11 cellular contexts compared by ENCODE assay signal in genomic region chr17:2510559-2510958, GRCh38. TPM values are rescaled to one million over a fixed set of nuclear protein-coding genes. Genes with fewer than 3 reads are reported as not detected.
DNase-seq lines count a peak whose midpoint lies in the region; TF ChIP-seq lines count a peak whose summit lies in the region.
"Had no signal": no experiment of that assay in that cellular context is flagged by ENCODE, and none has a peak within 500 bp of the region (broad histone marks: within the 10 kb centered on the region; RNA-seq: fewer than 3 reads in every experiment).

No MANE protein-coding gene starts in this region.

- no peaks in the 10 kb centered on the region for H3K9me3 Mint-ChIP-seq in HFFc6
- H3K9me3 Mint-ChIP-seq: activated CD8-positive, alpha-beta T cell treated with anti-CD3 and anti-CD28 coated beads for 36 hours had no signal

- H3K4me1 ChIP-seq in colonic mucosa (no peaks in the 10 kb centered on the region), mucosa of stomach (ENCODE audit: control insufficient read depth, insufficient read depth, low read length) (peaks cover 10% of the 10 kb centered on the region)

- H3K4me3 ChIP-seq in AG04449 (ENCODE audit: low read depth, low read length) (peak overlapping the region; percentile 97), colonic mucosa (peak overlapping the region; percentile 69), mucosa of stomach (ENCODE audit: low read length) (peak overlapping the region; percentile 71)
- H3K4me3 ChIP-seq in Jurkat, Clone E6-1 (ENCODE audit: low read length): peak overlapping the region; percentile 79

- DNase-seq in AG04449 (ENCODE audit: low read depth, low spot score): no peak
- DNase-seq in Jurkat, Clone E6-1 (ENCODE audit: low read depth, low spot score): no peak
- no peak for DNase-seq in colonic mucosa
- no peak for DNase-seq in SIG-M5 treated with dmso at 0.1 percent for 504 hours (lab: John Stamatoyannopoulos, UW; ENCODE audit: unreplicated experiment)
- DNase-seq in effector CD8-positive, alpha-beta T cell (lab: John Stamatoyannopoulos, UW): no peak
- no peak for DNase-seq in HFFc6
- DNase-seq in NCI-H1436 (lab: John Stamatoyannopoulos, UW): no peak
- DNase-seq: activated CD8-positive, alpha-beta T cell treated with anti-CD3 and anti-CD28 coated beads for 36 hours; GF-D8; NCI-H1694 treated with DMSO at 0.1 percent for 48 hours had no signal

- H3K4me3 Mint-ChIP-seq in HFFc6: no peak overlapping the region
- H3K4me3 Mint-ChIP-seq: activated CD8-positive, alpha-beta T cell treated with anti-CD3 and anti-CD28 coated beads for 36 hours had no signal

- no peak overlapping the region for H3K27ac Mint-ChIP-seq in HFFc6
- H3K27ac Mint-ChIP-seq: activated CD8-positive, alpha-beta T cell treated with anti-CD3 and anti-CD28 coated beads for 36 hours had no signal

- intact Hi-C loops in colonic mucosa (cut with DNase I): no loop called here

- H3K27ac ChIP-seq in colonic mucosa: peak overlapping the region; percentile 93

- TF ChIP-seq CTCF in AG04449 (IDR thresholded peaks at IDR 0.05; ENCODE audit: insufficient read depth, low read length, missing control alignments): no peak
- no peak for TF ChIP-seq CTCF in colonic mucosa (IDR thresholded peaks at IDR 0.05)
- no peak for TF ChIP-seq CTCF in HFFc6 (IDR thresholded peaks at IDR 0.05)

- CTCF ChIA-PET in AG04449 (lab: Yijun Ruan, JAX): no interaction called here

- H3K36me3 ChIP-seq in colonic mucosa (no peaks in the 10 kb centered on the region), mucosa of stomach (ENCODE audit: control insufficient read depth, insufficient read depth, low read length) (no peaks in the 10 kb centered on the region)

- POLR2A ChIA-PET in AG04449 (lab: Yijun Ruan, JAX): interaction anchor here (0.6 to 0.7 kb wide), 2 partner anchors 15 to 416 kb away, joined by 3 read pairs; no protein-coding TSS in a partner anchor

- H3K9me3 ChIP-seq in colonic mucosa: no peaks in the 10 kb centered on the region
- H3K9me3 ChIP-seq in mucosa of stomach (ENCODE audit: control insufficient read depth, low read length): no peaks in the 10 kb centered on the region

- peak overlapping the region in 1 of 2 donors; percentile 53 for H3K9ac ChIP-seq in colonic mucosa (ENCODE audit: low read depth in 2 of 2, low read length in 2 of 2)
- H3K9ac ChIP-seq in mucosa of stomach (ENCODE audit: low read length): peak overlapping the region; percentile 87

- peaks cover 14% of the 10 kb centered on the region for H3K4me1 Mint-ChIP-seq in HFFc6 (ENCODE audit: low read depth)

- peaks cover 12% of the 10 kb centered on the region for H3K36me3 Mint-ChIP-seq in HFFc6 (ENCODE audit: low read depth)

- no peaks in the 10 kb centered on the region for H3K27me3 Mint-ChIP-seq in HFFc6 (ENCODE audit: insufficient read depth)
- H3K27me3 Mint-ChIP-seq: activated CD8-positive, alpha-beta T cell treated with anti-CD3 and anti-CD28 coated beads for 36 hours had no signal

- H3K27me3 ChIP-seq in colonic mucosa: no peaks in the 10 kb centered on the region
- H3K27me3 ChIP-seq in mucosa of stomach (ENCODE audit: control insufficient read depth, insufficient read depth, low read length): no peaks in the 10 kb centered on the region

RNA-seq across cellular contexts. Expression of gene METTL16, which starts 1.1 kb away (rescaled TPM):
- 25.0 TPM for polyA plus RNA-seq in Jurkat, Clone E6-1 (2012; ENCODE audit: insufficient read depth, insufficient read length)
- total RNA-seq in colonic mucosa: 10 to 100 TPM; 16.3 to 23.1 TPM
- total RNA-seq in HFFc6 (2021; fragmentation: NEBNext Ultra II Directional; extraction: Animal tissue kit (Norgen Biotek cat#: 25700)): 10 to 100 TPM; 21.7 to 25.7 (median 24.1) TPM
